In the genomic region with DNA sequence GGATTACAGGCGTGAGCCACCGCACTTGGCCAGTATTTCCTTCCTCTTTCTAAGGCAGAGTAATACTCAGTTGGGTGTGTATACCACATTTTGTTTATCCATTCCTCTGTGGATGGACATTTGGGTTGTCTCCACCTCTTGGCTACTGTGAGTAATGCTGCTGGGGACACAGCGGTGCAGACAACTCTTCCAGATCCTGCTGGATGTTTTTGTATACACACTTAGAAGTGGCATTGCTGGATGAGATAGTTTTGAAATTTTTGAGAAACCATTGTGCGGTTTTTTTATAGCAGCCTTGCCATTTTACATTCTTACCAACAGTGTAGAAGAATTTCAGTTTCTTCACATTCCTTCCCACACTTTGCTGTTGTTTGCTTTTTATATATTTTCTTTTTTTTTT, we compare ENCODE assay signal across 1 cellular context.
TF ChIP-seq lines count a peak whose summit lies in the region.

No MANE protein-coding gene starts in this region.

TF ChIP-seq in HepG2, 621 proteins besides CTCF, POLR2A, EP300 and RAD21:
- TF ChIP-seq SMC3 (IDR thresholded peaks at IDR 0.05; ENCODE audit: low read length): peak; percentile 39; the same call in 1 of the 2 replicates
- TF ChIP-seq KLF15 (CRISPR knock-in tag; IDR thresholded peaks at IDR 0.05; ENCODE audit: borderline replicate concordance): no peak
- TF ChIP-seq STAG1 (CRISPR knock-in tag; IDR thresholded peaks at IDR 0.05): peak; percentile 48
